In genomic region chr19:39497850-39498261, GRCh38 we compare ENCODE assay signal across 2 cellular contexts.
A peak's percentile ranks its signal among the peaks of the same experiment; 100 is the strongest.
TF ChIP-seq lines count a peak whose summit lies in the region.

No MANE protein-coding gene starts in this region.

TF ChIP-seq in H1, 55 proteins besides CTCF, POLR2A, EP300 and RAD21 (continues in another document):
- TF ChIP-seq BRCA1 (IDR thresholded peaks at IDR 0.05; ENCODE audit: low read depth, low read length) (no peak), E2F6 (IDR thresholded peaks at IDR 0.05) (peak; percentile 80), MAX (IDR thresholded peaks at IDR 0.05) (peak; percentile 75; the same call in 1 of the 2 replicates), TCF12 (IDR thresholded peaks at IDR 0.05; ENCODE audit: low read depth, low read length) (peak; percentile 95), SIX5 (IDR thresholded peaks at IDR 0.05; ENCODE audit: low read depth, low read length) (no peak), KDM5A (IDR thresholded peaks at IDR 0.05; ENCODE audit: low read length) (no peak), SAP30 (IDR thresholded peaks at IDR 0.05; ENCODE audit: insufficient read depth, insufficient replicate concordance, low read length) (no peak), CBX8 (IDR thresholded peaks at IDR 0.05; ENCODE audit: borderline replicate concordance, low read depth, low read length) (no peak), CTBP2 (IDR thresholded peaks at IDR 0.05; ENCODE audit: borderline replicate concordance, insufficient read depth, insufficient read length, low read length) (peak; percentile 38), CHD2 (IDR thresholded peaks at IDR 0.05; ENCODE audit: low read length) (peak; percentile 48; the same call in 1 of the 2 replicates), KDM4A (IDR thresholded peaks at IDR 0.05; ENCODE audit: low read depth, low read length, severe bottlenecking) (peak; percentile 54), BACH1 (IDR thresholded peaks at IDR 0.05; ENCODE audit: low read length) (no peak; the same call in 1 of the 2 replicates), SP1 (IDR thresholded peaks at IDR 0.05; ENCODE audit: low read depth, low read length) (peak; percentile 32; the same call in 1 of the 2 replicates), EZH2 (IDR thresholded peaks at IDR 0.05; ENCODE audit: low read depth, low read length, severe bottlenecking) (no peak), SIN3A (conservative IDR thresholded peaks at IDR 0.05 in 1 of 2, IDR thresholded peaks at IDR 0.05 in 1 of 2; ENCODE audit: low read depth in 1 of 2, low read length in 2 of 2) (peak; percentile 39 to 58; a peak in 1 of 4 replicates), CREB1 (IDR thresholded peaks at IDR 0.05) (no peak), HDAC6 (IDR thresholded peaks at IDR 0.05; ENCODE audit: low read depth, low read length) (no peak), TEAD4 (IDR thresholded peaks at IDR 0.05; ENCODE audit: low read depth, low read length) (no peak), CEBPB (IDR thresholded peaks at IDR 0.05; ENCODE audit: low read depth, low read length) (no peak), RBBP5 (IDR thresholded peaks at IDR 0.05; ENCODE audit: borderline replicate concordance, low read depth, low read length) (0 out of 2 replicates have a peak, but pooled peaks have one; percentile 61), YY1 (IDR thresholded peaks at IDR 0.05; ENCODE audit: low read depth, low read length) (peak; percentile 51; the same call in 1 of the 2 replicates)

TF ChIP-seq in neural cell, 6 proteins besides CTCF, POLR2A, EP300 and RAD21:
- TF ChIP-seq POLR2AphosphoS5 (IDR thresholded peaks at IDR 0.05), result no peak
- peak; percentile 63 for TF ChIP-seq SMC3 (conservative IDR thresholded peaks at IDR 0.05; ENCODE audit: poor library complexity)
TF ChIP-seq in neural cell: peak in this region for 1.
